ENCODE assay signal across 13 cellular contexts in genomic region chr7:126569402-126569801, GRCh38.
DNase-seq lines count a peak whose midpoint lies in the region; ATAC-seq and TF ChIP-seq lines count a peak whose summit lies in the region.
"Had no signal": no experiment of that assay in that cellular context is flagged by ENCODE, and none has a peak within 500 bp of the region (broad histone marks: within the 10 kb centered on the region; RNA-seq: fewer than 3 reads in every experiment).

No MANE protein-coding gene starts in this region.

- no peak overlapping the region for H3K4me3 ChIP-seq in SJCRH30
- H3K4me3 ChIP-seq in esophagus squamous epithelium, result no peak overlapping the region
- H3K4me3 ChIP-seq: body of pancreas, GM23248 had no signal

- TF ChIP-seq CTCF in esophagus squamous epithelium (IDR thresholded peaks at IDR 0.05), result no peak

- TF ChIP-seq POLR2A in esophagus squamous epithelium (IDR thresholded peaks at IDR 0.05), result no peak

- no peak overlapping the region for H3K4me3 Mint-ChIP-seq in activated naive CD8-positive, alpha-beta T cell treated with anti-CD3 and anti-CD28 coated beads for 36 hours

- ATAC-seq in GM18858 (IDR thresholded peaks at IDR 0.05; ENCODE audit: unreplicated experiment) (peak; percentile 85), HG03378 (IDR thresholded peaks at IDR 0.05; ENCODE audit: unreplicated experiment) (peak; percentile 45), HG02885 (IDR thresholded peaks at IDR 0.05; ENCODE audit: poor library complexity, unreplicated experiment) (no peak)
- ATAC-seq: body of pancreas had no signal

- H3K27me3 ChIP-seq in SJCRH30 (no peaks in the 10 kb centered on the region), esophagus squamous epithelium (no peaks in the 10 kb centered on the region)
- H3K27me3 ChIP-seq: body of pancreas had no signal

- 0 out of 2 replicates have a peak, but pooled peaks cover 2% of the 10 kb centered on the region for H3K9me3 ChIP-seq in SJCRH30 (replicated peaks)
- H3K9me3 ChIP-seq in esophagus squamous epithelium, result no peaks in the 10 kb centered on the region
- H3K9me3 ChIP-seq: body of pancreas had no signal

- 29 to 43% methylated on average over 3 of the region's 3 CpGs for WGBS in esophagus squamous epithelium, 2 donors

- no peaks in the 10 kb centered on the region for H3K4me1 Mint-ChIP-seq in activated naive CD8-positive, alpha-beta T cell treated with anti-CD3 and anti-CD28 coated beads for 36 hours

- peak overlapping the region; percentile 73 for H3K27ac ChIP-seq in SJCRH30
- no peak overlapping the region for H3K27ac ChIP-seq in esophagus squamous epithelium
- H3K27ac ChIP-seq: body of pancreas, GM23248 had no signal

- intact Hi-C loops in esophagus squamous epithelium (cut with DNase I), result no loop called here

- peak; percentile 74 for DNase-seq in DMS79 treated with DMSO at 0.1 percent for 48 hours (lab: John Stamatoyannopoulos, UW)
- peak; percentile 24 to 61 for DNase-seq in SJCRH30
- no peak for DNase-seq in activated CD4-positive, alpha-beta T cell treated with anti-CD3 and anti-CD28 coated beads, Interleukin-2, amount 50 U/mL, for 48 hours
- DNase-seq in activated naive CD8-positive, alpha-beta T cell treated with anti-CD3 and anti-CD28 coated beads for 36 hours, result no peak
- no peak for DNase-seq in esophagus squamous epithelium (lab: John Stamatoyannopoulos, UW)
- DNase-seq: activated effector memory CD4-positive, alpha-beta T cell treated with anti-CD3 and anti-CD28 coated beads, Interleukin-2, amount 50 U/mL, for 16 hours; body of pancreas; effector CD4-positive, alpha-beta T cell; foreskin fibroblast; GM23248 had no signal

- peaks cover 46% of the 10 kb centered on the region for H3K4me1 ChIP-seq in SJCRH30
- no peaks in the 10 kb centered on the region for H3K4me1 ChIP-seq in esophagus squamous epithelium
- H3K4me1 ChIP-seq: body of pancreas had no signal

- no peaks in the 10 kb centered on the region for H3K27me3 Mint-ChIP-seq in activated naive CD8-positive, alpha-beta T cell treated with anti-CD3 and anti-CD28 coated beads for 36 hours

- H3K36me3 ChIP-seq in SJCRH30 (no peaks in the 10 kb centered on the region), esophagus squamous epithelium (no peaks in the 10 kb centered on the region)

- H3K9me3 Mint-ChIP-seq in activated naive CD8-positive, alpha-beta T cell treated with anti-CD3 and anti-CD28 coated beads for 36 hours, result no peaks in the 10 kb centered on the region

- H3K36me3 Mint-ChIP-seq in activated naive CD8-positive, alpha-beta T cell treated with anti-CD3 and anti-CD28 coated beads for 36 hours, result no peaks in the 10 kb centered on the region

- H3K27ac Mint-ChIP-seq in activated naive CD8-positive, alpha-beta T cell treated with anti-CD3 and anti-CD28 coated beads for 36 hours, result no peak overlapping the region

Comparison
In these comparisons a context has a peak if more than half of its experiments do, and no peak if none do; other contexts are left out.
1. DNase-seq: peak in DMS79 treated with DMSO at 0.1 percent for 48 hours (single experiment) and SJCRH30 (2 of 2); none in activated CD4-positive, alpha-beta T cell treated with anti-CD3 and anti-CD28 coated beads, Interleukin-2, amount 50 U/mL, for 48 hours (0 of 2), activated naive CD8-positive, alpha-beta T cell treated with anti-CD3 and anti-CD28 coated beads for 36 hours (single experiment) and esophagus squamous epithelium (single experiment).